Comparison of ENCODE assay signal across 8 cellular contexts in genomic region chr3:31980530-31981205, GRCh38. TPM values are rescaled to one million over a fixed set of nuclear protein-coding genes. Genes with fewer than 3 reads are reported as not detected.
DNase-seq lines count a peak whose midpoint lies in the region; ATAC-seq and TF ChIP-seq lines count a peak whose summit lies in the region.

No MANE protein-coding gene starts in this region.

- no peaks in the 10 kb centered on the region for H3K36me3 ChIP-seq in esophagus squamous epithelium
- H3K36me3 ChIP-seq in naive thymus-derived CD4-positive, alpha-beta T cell (ENCODE audit: control insufficient read depth in 2 of 3, insufficient read depth in 3 of 3, low read length in 3 of 3): no peaks in the 10 kb centered on the region

- H3K4me3 ChIP-seq in esophagus squamous epithelium: peak overlapping the region; percentile 69 to 91 (median 78)
- peak overlapping the region; percentile 56 for H3K4me3 ChIP-seq in naive thymus-derived CD4-positive, alpha-beta T cell (ENCODE audit: low read length)

- peak overlapping the region; percentile 74 to 95 (median 80) for H3K4me3 Mint-ChIP-seq in naive thymus-derived CD4-positive, alpha-beta T cell
- H3K4me3 Mint-ChIP-seq in type B pancreatic cell: peak overlapping the region; percentile 97

- peaks cover 0 to 26% (median 12%) of the 10 kb centered on the region in 7 donors for H3K4me1 Mint-ChIP-seq in naive thymus-derived CD4-positive, alpha-beta T cell
- H3K4me1 Mint-ChIP-seq in type B pancreatic cell (ENCODE audit: unreplicated experiment): peaks cover 11% of the 10 kb centered on the region

- no peaks in the 10 kb centered on the region for H3K9me3 ChIP-seq in esophagus squamous epithelium
- H3K9me3 ChIP-seq in naive thymus-derived CD4-positive, alpha-beta T cell (ENCODE audit: control insufficient read depth in 2 of 3, low read length in 3 of 3): no peaks in the 10 kb centered on the region

- H3K27ac Mint-ChIP-seq in naive thymus-derived CD4-positive, alpha-beta T cell: peak overlapping the region in 2 of 9 donors; percentile 10 to 34
- H3K27ac Mint-ChIP-seq in type B pancreatic cell: peak overlapping the region; percentile 86

- POLR2A ChIA-PET in HEK293T (lab: Yijun Ruan, JAX): no interaction called here
- POLR2A ChIA-PET in naive thymus-derived CD4-positive, alpha-beta T cell (lab: Charles Lee): no interaction called here

- peak; percentile 81 for DNase-seq in DMS53 (lab: John Stamatoyannopoulos, UW)
- peak; percentile 68 for DNase-seq in HEK293T (ENCODE audit: extremely low spot score)
- peak; percentile 41 for DNase-seq in NCI-H510A (lab: John Stamatoyannopoulos, UW)
- DNase-seq in activated CD8-positive, alpha-beta memory T cell treated with anti-CD3 and anti-CD28 coated beads, Interleukin-2, amount 50 U/mL, for 48 hours: peak; percentile 72
- DNase-seq in esophagus squamous epithelium (lab: John Stamatoyannopoulos, UW): peak; percentile 29
- DNase-seq in naive thymus-derived CD4-positive, alpha-beta T cell: peak in 8 of 9 donors; percentile 8 to 56 (median 35)
- DNase-seq in type B pancreatic cell (ENCODE audit: extremely low spot score, unreplicated experiment): peak; percentile 82

- TF ChIP-seq POLR2A in esophagus squamous epithelium (IDR thresholded peaks at IDR 0.05): peak in 2 of 4 donors; percentile 49 to 57

- peaks cover 9 to 61% (median 12%) of the 10 kb centered on the region in 3 donors for H3K4me1 ChIP-seq in esophagus squamous epithelium
- H3K4me1 ChIP-seq in naive thymus-derived CD4-positive, alpha-beta T cell (ENCODE audit: control insufficient read depth in 2 of 2, insufficient read depth in 2 of 2, low read length in 2 of 2): no peaks in the 10 kb centered on the region

- peak; percentile 67 for ATAC-seq in naive thymus-derived CD4-positive, alpha-beta T cell
- no peak for ATAC-seq in HG02798 (IDR thresholded peaks at IDR 0.05; ENCODE audit: poor library complexity, unreplicated experiment)

- peaks cover 0 to 4% (median 0%) of the 10 kb centered on the region in 5 donors for H3K36me3 Mint-ChIP-seq in naive thymus-derived CD4-positive, alpha-beta T cell
- H3K36me3 Mint-ChIP-seq in type B pancreatic cell: peaks cover 4% of the 10 kb centered on the region

- CTCF ChIA-PET in HEK293T (lab: Yijun Ruan, JAX): no interaction called here
- CTCF ChIA-PET in naive thymus-derived CD4-positive, alpha-beta T cell (lab: Charles Lee): no interaction called here

- H3K9me3 Mint-ChIP-seq in naive thymus-derived CD4-positive, alpha-beta T cell: peaks cover 0 to 2% (median 0%) of the 10 kb centered on the region in 11 donors
- no peaks in the 10 kb centered on the region for H3K9me3 Mint-ChIP-seq in type B pancreatic cell

- peak in 2 of 6 experiments; percentile 13 to 39 for TF ChIP-seq CTCF in esophagus squamous epithelium (IDR thresholded peaks at IDR 0.05)
- no peak for TF ChIP-seq CTCF in type B pancreatic cell (conservative IDR thresholded peaks at IDR 0.05)

- H3K27me3 Mint-ChIP-seq in naive thymus-derived CD4-positive, alpha-beta T cell: peaks cover 24 to 65% (median 40%) of the 10 kb centered on the region in 5 donors
- peaks cover 6% of the 10 kb centered on the region for H3K27me3 Mint-ChIP-seq in type B pancreatic cell

- intact Hi-C loops in esophagus squamous epithelium (cut with DNase I): no loop called here
- intact Hi-C loops in naive thymus-derived CD4-positive, alpha-beta T cell (cut with micrococcal nuclease): loop anchor here in 1 of 2 donors (2.0 kb wide), 1 partner anchor 62 kb away; no protein-coding TSS in a partner anchor

- WGBS in esophagus squamous epithelium, 2 donors: 0 to 4% methylated on average over 5 to 17 of the region's 66 CpGs

- H3K27me3 ChIP-seq in esophagus squamous epithelium: peaks cover 0 to 6% (median 0%) of the 10 kb centered on the region in 4 donors
- peaks cover 8 to 9% of the 10 kb centered on the region in 2 donors for H3K27me3 ChIP-seq in naive thymus-derived CD4-positive, alpha-beta T cell (ENCODE audit: control insufficient read depth in 2 of 2, insufficient read depth in 2 of 2, low read length in 2 of 2)

- H3K27ac ChIP-seq in esophagus squamous epithelium: peak overlapping the region; percentile 92 to 98 (median 95)
- no peak overlapping the region for H3K27ac ChIP-seq in naive thymus-derived CD4-positive, alpha-beta T cell (ENCODE audit: low read depth, low read length)

TF ChIP-seq in HEK293T, 16 proteins besides CTCF, POLR2A, EP300 and RAD21:
- TF ChIP-seq CTBP1 (IDR thresholded peaks at IDR 0.05; ENCODE audit: borderline replicate concordance): peak; percentile 67
- TF ChIP-seq FOXA1 (IDR thresholded peaks at IDR 0.05): no peak
- no peak for TF ChIP-seq HDGF (IDR thresholded peaks at IDR 0.05; ENCODE audit: borderline replicate concordance)
- 0 out of 2 replicates have a peak, but pooled peaks have one; percentile 27 for TF ChIP-seq LEF1 (IDR thresholded peaks at IDR 0.05; ENCODE audit: borderline replicate concordance)
- no peak for TF ChIP-seq SP1 (IDR thresholded peaks at IDR 0.05)
- peak; percentile 74 for TF ChIP-seq L3MBTL2 (conservative IDR thresholded peaks at IDR 0.05)
- no peak for TF ChIP-seq NFRKB (IDR thresholded peaks at IDR 0.05)
- no peak for TF ChIP-seq BHLHE40 (IDR thresholded peaks at IDR 0.05; ENCODE audit: borderline replicate concordance)
- TF ChIP-seq, protein P1, sequence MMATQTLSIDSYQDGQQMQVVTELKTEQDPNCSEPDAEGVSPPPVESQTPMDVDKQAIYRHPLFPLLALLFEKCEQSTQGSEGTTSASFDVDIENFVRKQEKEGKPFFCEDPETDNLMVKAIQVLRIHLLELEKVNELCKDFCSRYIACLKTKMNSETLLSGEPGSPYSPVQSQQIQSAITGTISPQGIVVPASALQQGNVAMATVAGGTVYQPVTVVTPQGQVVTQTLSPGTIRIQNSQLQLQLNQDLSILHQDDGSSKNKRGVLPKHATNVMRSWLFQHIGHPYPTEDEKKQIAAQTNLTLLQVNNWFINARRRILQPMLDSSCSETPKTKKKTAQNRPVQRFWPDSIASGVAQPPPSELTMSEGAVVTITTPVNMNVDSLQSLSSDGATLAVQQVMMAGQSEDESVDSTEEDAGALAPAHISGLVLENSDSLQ (IDR thresholded peaks at IDR 0.05): no peak
TF ChIP-seq in HEK293T: peak in this region for 3.

RNA-seq across cellular contexts. Expression of gene OSBPL10, which starts 0.4 kb away (rescaled TPM):
- total RNA-seq in esophagus squamous epithelium: 10 to 100 TPM; 13.8 to 65.3 (median 41.0) TPM
- total RNA-seq in naive thymus-derived CD4-positive, alpha-beta T cell: 1 to 10 TPM in 3 of 5 experiments, under 1 TPM in 2; 0.30 to 6.8 (median 1.5) TPM
- polyA plus RNA-seq in naive thymus-derived CD4-positive, alpha-beta T cell: under 1 TPM; 0.15 TPM
- total RNA-seq in type B pancreatic cell (ENCODE audit: low replicate concordance): 24.4 and 43.6 TPM in 2 replicates

RNA-seq across cellular contexts. Expression of gene ZNF860, which starts 0.9 kb away (rescaled TPM):
- total RNA-seq in esophagus squamous epithelium: 1 to 10 TPM; 2.5 to 7.2 (median 4.6) TPM
- under 1 TPM in 3 of 5 experiments, not detected in 2; 0.11 to 0.32 (median 0.15) TPM for total RNA-seq in naive thymus-derived CD4-positive, alpha-beta T cell
- not detected for polyA plus RNA-seq in naive thymus-derived CD4-positive, alpha-beta T cell
- 2.8 and 7.1 TPM in 2 replicates for total RNA-seq in type B pancreatic cell (ENCODE audit: low replicate concordance)

Comparison
In these comparisons a context has a peak if more than half of its experiments do, and no peak if none do; other contexts are left out.
1. DNase-seq: peak in every context shown above with its lines; median percentile 82 in type B pancreatic cell; 81 in DMS53; 72 in activated CD8-positive, alpha-beta memory T cell treated with anti-CD3 and anti-CD28 coated beads, Interleukin-2, amount 50 U/mL, for 48 hours; 68 in HEK293T; 41 in NCI-H510A; 35 in naive thymus-derived CD4-positive, alpha-beta T cell; 29 in esophagus squamous epithelium.